ENCODE assay signal across 24 cellular contexts in the genomic region with DNA sequence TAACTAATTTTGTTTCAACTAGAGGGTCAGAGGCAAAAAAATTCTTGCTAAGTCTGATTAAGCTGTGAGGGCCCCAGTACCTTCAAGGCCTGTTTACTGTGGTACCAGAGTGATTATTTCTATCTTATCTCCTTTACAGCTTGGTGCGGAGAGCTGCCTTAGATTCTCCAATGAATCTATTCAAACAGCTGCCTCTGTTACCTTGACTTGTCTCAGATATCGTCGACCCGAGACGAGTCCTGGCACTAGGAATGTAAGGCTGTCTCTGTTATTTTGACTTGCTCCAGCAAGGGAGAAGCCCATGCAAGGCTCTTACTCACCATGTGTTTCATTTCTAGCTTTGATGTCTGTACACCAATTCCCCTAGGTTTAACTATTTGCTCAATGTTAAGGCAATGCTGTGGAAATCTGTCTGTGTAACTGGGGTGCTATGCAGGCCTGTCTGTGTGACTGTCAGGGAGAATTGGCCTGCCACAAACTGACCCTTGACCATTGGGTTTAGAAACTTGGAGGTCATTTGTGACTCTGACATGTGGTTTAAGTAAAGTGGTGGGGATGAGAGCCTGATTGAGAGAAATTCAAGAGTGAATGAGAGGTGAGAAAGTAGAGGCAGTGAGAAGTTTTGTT. TPM values are rescaled to one million over a fixed set of nuclear protein-coding genes. Genes with fewer than 3 reads are reported as not detected.
"Had no signal": no experiment of that assay in that cellular context is flagged by ENCODE, and none has a peak within 500 bp of the region (broad histone marks: within the 10 kb centered on the region; RNA-seq: fewer than 3 reads in every experiment).

No MANE protein-coding gene starts in this region.

- H3K36me3 ChIP-seq: heart right ventricle, right atrium auricular region, stomach, suprapubic skin, transverse colon, uterus had no signal

- H3K27me3 ChIP-seq: heart right ventricle, right atrium auricular region, stomach, suprapubic skin, transverse colon, uterus had no signal

- ATAC-seq: activated CD4-positive, CD25-positive, alpha-beta regulatory T cell treated with anti-CD3 and anti-CD28 coated beads, Interleukin-2, amount 50 U/mL, for 24 hours; activated CD8-positive, alpha-beta memory T cell treated with anti-CD3 and anti-CD28 coated beads, Interleukin-2, amount 10 ng/mL, durations not matched to agents 7 days and 5 days; activated CD8-positive, alpha-beta T cell treated with anti-CD3 and anti-CD28 coated beads for 36 hours; heart right ventricle; naive thymus-derived CD8-positive, alpha-beta T cell; psoas muscle had no signal

- H3K27ac ChIP-seq: coronary artery, heart right ventricle, psoas muscle, right atrium auricular region, stomach, suprapubic skin, transverse colon, uterus, VCaP had no signal

- DNase-seq: activated CD4-positive, alpha-beta T cell treated with anti-CD3 and anti-CD28 coated beads, Interleukin-2, amount 10 ng/mL, durations not matched to agents 7 days and 5 days; activated CD8-positive, alpha-beta memory T cell treated with anti-CD3 and anti-CD28 coated beads, Interleukin-2, amount 10 ng/mL, durations not matched to agents 7 days and 5 days; activated CD8-positive, alpha-beta T cell treated with anti-CD3 and anti-CD28 coated beads for 36 hours; activated effector memory CD4-positive, alpha-beta T cell treated with anti-CD3 and anti-CD28 coated beads, Interleukin-2, amount 50 U/mL, for 16 hours; activated naive CD4-positive, alpha-beta T cell treated with anti-CD3 and anti-CD28 coated beads, Interleukin-2, amount 50 U/mL, for 16 hours; activated T-cell treated with anti-CD3 and anti-CD28 coated beads for 4 hours; cerebellar nuclear complex; foreskin fibroblast; heart right ventricle; kidney; psoas muscle; stimulated activated CD4-positive, alpha-beta T cell treated with anti-CD3 and anti-CD28 coated beads, Interleukin-1b, Interleukin-23, amount 100 ng/mL, for 48 hours; stomach; transverse colon; uterus had no signal

- H3K4me3 ChIP-seq: coronary artery, heart right ventricle, psoas muscle, right atrium auricular region, stomach, suprapubic skin, transverse colon, uterus had no signal

- H3K4me1 ChIP-seq: heart right ventricle, psoas muscle, right atrium auricular region, suprapubic skin, uterus had no signal

- H3K9me3 ChIP-seq: heart right ventricle, psoas muscle, right atrium auricular region, stomach, suprapubic skin, transverse colon, uterus had no signal

RNA-seq across cellular contexts. Expression of a gene that starts 11.2 kb away (rescaled TPM):
- total RNA-seq: bronchial epithelial cell; skeletal muscle tissue; T-helper 2 cell treated with Interferon-gamma antibody and Interleukin-4, amounts not matched to agents 100 ng/mL and 5 ng/mL, for 36 hours had no signal
